Comparison of ENCODE assay signal across 8 cellular contexts in genomic region chr19:9791552-9792181, GRCh38. TPM values are rescaled to one million over a fixed set of nuclear protein-coding genes. Genes with fewer than 3 reads are reported as not detected.
DNase-seq lines count a peak whose midpoint lies in the region; ATAC-seq, FAIRE-seq and TF ChIP-seq lines count a peak whose summit lies in the region.

No MANE protein-coding gene starts in this region.

- H3K4me1 ChIP-seq in HepG2 (ENCODE audit: insufficient read depth, low read length): peaks cover 23% of the 10 kb centered on the region

- peak overlapping the region; percentile 87 for H3K27ac Mint-ChIP-seq in activated CD4-positive, alpha-beta memory T cell treated with anti-CD3 and anti-CD28 coated beads for 36 hours

- no TSS peak for BruUV-seq in HepG2 (replicated peaks; lab: Mats Ljungman, UMichigan)

- in situ Hi-C loops in HepG2 (cut with HindIII; ENCODE audit: extremely low pct_ligation_motif_present, low pct_unique_long_range_greater_than_20kb): loop anchor here (5.0 to 25.0 kb wide), 2 partner anchors 164 to 654 kb away; partner anchors contain the start of genes OR7G3 and ZNF317

- no peak overlapping the region for H2AFZ ChIP-seq in HepG2 (ENCODE audit: low read length)

- peak overlapping the region; percentile 43 for H3K27ac ChIP-seq in HepG2 (ENCODE audit: extremely low read length, insufficient read depth, low read length)

- ATAC-seq in HG03159 (IDR thresholded peaks at IDR 0.05; ENCODE audit: unreplicated experiment) (peak; percentile 46), HepG2 (peak; percentile 69), GM18870 (IDR thresholded peaks at IDR 0.05; ENCODE audit: unreplicated experiment) (no peak)

- H3K4me3 ChIP-seq in HepG2 (replicated peaks in 1 of 3; ENCODE audit: insufficient read depth in 1 of 3, low read depth in 2 of 3, low read length in 3 of 3): peak overlapping the region; percentile 60 to 78 (median 75); a peak in 5 of 6 replicates

- TF ChIP-seq EP300 in HepG2 (IDR thresholded peaks at IDR 0.05; ENCODE audit: low read depth in 2 of 2, low read length in 2 of 2) (no peak), HepG2 (CRISPR knock-in tag; IDR thresholded peaks at IDR 0.05; ENCODE audit: borderline replicate concordance) (no peak)

- no peaks in the 10 kb centered on the region for H3K27me3 ChIP-seq in HepG2 (ENCODE audit: control insufficient read depth in 1 of 2, insufficient read depth in 2 of 2, low read length in 2 of 2)

- no peaks in the 10 kb centered on the region for H3K36me3 ChIP-seq in HepG2 (replicated peaks in 1 of 2; ENCODE audit: control insufficient read depth in 1 of 2, insufficient read depth in 2 of 2, low read length in 2 of 2)

- WGBS in HepG2 (ENCODE audit: low lambda C conversion rate): 4% methylated on average over 48 of the region's 48 CpGs

- H4K20me1 ChIP-seq in HepG2 (ENCODE audit: insufficient read depth, low read length): no peaks in the 10 kb centered on the region

- H3K36me3 Mint-ChIP-seq in activated CD4-positive, alpha-beta memory T cell treated with anti-CD3 and anti-CD28 coated beads for 36 hours: no peaks in the 10 kb centered on the region

- no peaks in the 10 kb centered on the region for H3K9me3 ChIP-seq in HepG2 (ENCODE audit: low read length)

- FAIRE-seq in HepG2 (lab: Jason Lieb, UNC): no peak

- no peaks in the 10 kb centered on the region for H3K27me3 Mint-ChIP-seq in activated CD4-positive, alpha-beta memory T cell treated with anti-CD3 and anti-CD28 coated beads for 36 hours

- no peaks in the 10 kb centered on the region for H3K79me2 ChIP-seq in HepG2 (ENCODE audit: insufficient read depth, low read length)

- TF ChIP-seq RAD21 in HepG2 (CRISPR knock-in tag; IDR thresholded peaks at IDR 0.05): no peak

- POLR2A ChIA-PET in activated CD4-positive, alpha-beta memory T cell treated with anti-CD3 and anti-CD28 coated beads for 36 hours (lab: Charles Lee): no interaction called here
- POLR2A ChIA-PET in HepG2 (lab: Yijun Ruan, JAX): no interaction called here

- DNase-seq in Daoy (ENCODE audit: low read depth): peak; percentile 91
- DNase-seq in NCI-H748 (lab: John Stamatoyannopoulos, UW; ENCODE audit: unreplicated experiment): peak; percentile 95
- peak; percentile 95 for DNase-seq in activated CD4-positive, alpha-beta memory T cell treated with anti-CD3 and anti-CD28 coated beads for 36 hours
- peak; percentile 89 to 98 for DNase-seq in dermis microvascular lymphatic vessel endothelial cell (ENCODE audit: low read depth in 2 of 2)
- peak; percentile 76 for DNase-seq in HepG2 (ENCODE audit: low spot score)
- DNase-seq in stimulated activated CD4-positive, alpha-beta T cell treated with anti-CD3 and anti-CD28 coated beads, Interleukin-1b, Interleukin-23, amount 100 ng/mL, for 48 hours: peak; percentile 95

- peak overlapping the region; percentile 80 for H3K4me3 Mint-ChIP-seq in activated CD4-positive, alpha-beta memory T cell treated with anti-CD3 and anti-CD28 coated beads for 36 hours

- intact Hi-C loops in activated CD4-positive, alpha-beta memory T cell treated with anti-CD3 and anti-CD28 coated beads for 36 hours (cut with micrococcal nuclease): loop anchor here (1.0 to 10.0 kb wide), 7 partner anchors 23 to 482 kb away; partner anchors contain the start of genes FBXL12, ZNF266, ZNF559 and ZNF561
- intact Hi-C loops in HepG2 (cut with micrococcal nuclease; ENCODE audit: unreplicated experiment): loop anchor here (1.0 to 10.0 kb wide), 3 partner anchors 28 to 655 kb away; partner anchors contain the start of gene FBXL12

- peak overlapping the region; percentile 90 for H3K4me2 ChIP-seq in HepG2 (ENCODE audit: low read depth, low read length)

- no peak for TF ChIP-seq CTCF in HepG2 (CRISPR knock-in tag; IDR thresholded peaks at IDR 0.05)

- 0 out of 4 replicates have a peak, but pooled peaks of 1 of the 2 experiments have one; percentile 36 for TF ChIP-seq POLR2A in HepG2 (IDR thresholded peaks at IDR 0.05; ENCODE audit: insufficient read depth in 1 of 2, low read depth in 2 of 2, low read length in 2 of 2)

- peaks cover 18% of the 10 kb centered on the region for H3K4me1 Mint-ChIP-seq in activated CD4-positive, alpha-beta memory T cell treated with anti-CD3 and anti-CD28 coated beads for 36 hours (ENCODE audit: low read depth)

- H3K9ac ChIP-seq in HepG2 (ENCODE audit: insufficient read depth, low read depth, low read length): peak overlapping the region; percentile 46

- CTCF ChIA-PET in activated CD4-positive, alpha-beta memory T cell treated with anti-CD3 and anti-CD28 coated beads for 36 hours (lab: Charles Lee): no interaction called here
- CTCF ChIA-PET in HepG2 (lab: Yijun Ruan, JAX; ENCODE audit: low intra/inter-chr PET ratio, low total read pairs): interaction anchor here (1.1 kb wide), 1 partner anchor 166 kb away, joined by 5 read pairs; no protein-coding TSS in a partner anchor

- no peaks in the 10 kb centered on the region for H3K9me3 Mint-ChIP-seq in activated CD4-positive, alpha-beta memory T cell treated with anti-CD3 and anti-CD28 coated beads for 36 hours

RNA-seq across cellular contexts. Expression of gene ZNF846, which starts 23.1 kb away (rescaled TPM):
- total RNA-seq in Daoy (2014; rRNA removed; shearing (Covaris generic)): 1.5 and 2.1 TPM in 2 replicates
- 1 to 10 TPM; 3.9 to 4.9 TPM for total RNA-seq in activated CD4-positive, alpha-beta memory T cell treated with anti-CD3 and anti-CD28 coated beads for 36 hours
- total RNA-seq in dermis microvascular lymphatic vessel endothelial cell: 3.6 and 5.1 TPM in 2 replicates
- 3.7 and 5.4 TPM in 2 replicates for total RNA-seq in HepG2 (2016; rRNA removed; fragmentation: Illumina TruSeq; extraction: Trizol)
- total RNA-seq in HepG2 (2016; cell fraction: cytosol; rRNA removed; fragmentation: Illumina TruSeq; extraction: Trizol; ENCODE audit: low read depth): 1.6 and 2.6 TPM in 2 replicates
- 4.3 and 4.7 TPM in 2 replicates for total RNA-seq in HepG2 (2016; cell fraction: insoluble cytoplasmic fraction; rRNA removed; fragmentation: Illumina TruSeq; extraction: Trizol)
- total RNA-seq in HepG2 (2016; cell fraction: membrane; rRNA removed; fragmentation: Illumina TruSeq; extraction: Trizol): 2.1 and 3.0 TPM in 2 replicates
- total RNA-seq in HepG2 (2016; cell fraction: nucleus; rRNA removed; fragmentation: Illumina TruSeq; extraction: Trizol): 8.0 and 9.0 TPM in 2 replicates
- 4.7 and 4.8 TPM in 2 replicates for polyA plus RNA-seq in HepG2 (2011; rRNA removed)
- 1.6 and 2.3 TPM in 2 replicates for polyA plus RNA-seq in HepG2 (2011; cell fraction: cytosol; rRNA removed)
- polyA plus RNA-seq in HepG2 (2011; cell fraction: nucleus; rRNA removed): 5.1 and 8.8 TPM in 2 replicates
- polyA plus RNA-seq in HepG2 (2012): 3.5 and 3.9 TPM in 2 replicates
- 1.2 and 1.7 TPM in 2 replicates for polyA plus RNA-seq in HepG2 (2016; cell fraction: cytosol; fragmentation: Illumina TruSeq; extraction: Trizol; ENCODE audit: low read depth)
- polyA plus RNA-seq in HepG2 (2016; cell fraction: insoluble cytoplasmic fraction; fragmentation: Illumina TruSeq; extraction: Trizol; ENCODE audit: low read depth): 2.1 and 2.2 TPM in 2 replicates
- 1.3 and 1.4 TPM in 2 replicates for polyA plus RNA-seq in HepG2 (2016; cell fraction: membrane; fragmentation: Illumina TruSeq; extraction: Trizol; ENCODE audit: low read depth)
- 13.0 and 15.2 TPM in 2 replicates for polyA plus RNA-seq in HepG2 (2016; cell fraction: nucleus; fragmentation: Illumina TruSeq; extraction: Trizol; ENCODE audit: insufficient read depth, low read depth)
- 3.4 TPM in 1 of 2 replicates, not detected in the other for polyA minus RNA-seq in HepG2 (2011; rRNA and poly(A)+ RNA removed; ENCODE audit: low replicate concordance)
- 0.79 and 0.97 TPM in 2 replicates for polyA minus RNA-seq in HepG2 (2011; cell fraction: cytosol; rRNA and poly(A)+ RNA removed)
- polyA minus RNA-seq in HepG2 (2011; cell fraction: nucleus; rRNA and poly(A)+ RNA removed): 19.5 and 21.5 TPM in 2 replicates

RNA-seq across cellular contexts. Expression of gene FBXL12, which starts 27.2 kb away (rescaled TPM):
- 9.0 and 13.9 TPM in 2 replicates for total RNA-seq in Daoy (2014; rRNA removed; shearing (Covaris generic))
- 10 to 100 TPM; 20.7 to 22.0 TPM for total RNA-seq in activated CD4-positive, alpha-beta memory T cell treated with anti-CD3 and anti-CD28 coated beads for 36 hours
- total RNA-seq in dermis microvascular lymphatic vessel endothelial cell: 6.3 and 9.5 TPM in 2 replicates
- 19.0 and 20.4 TPM in 2 replicates for total RNA-seq in HepG2 (2016; rRNA removed; fragmentation: Illumina TruSeq; extraction: Trizol)
- 6.1 and 6.2 TPM in 2 replicates for total RNA-seq in HepG2 (2016; cell fraction: cytosol; rRNA removed; fragmentation: Illumina TruSeq; extraction: Trizol; ENCODE audit: low read depth)
- total RNA-seq in HepG2 (2016; cell fraction: insoluble cytoplasmic fraction; rRNA removed; fragmentation: Illumina TruSeq; extraction: Trizol): 15.4 and 21.7 TPM in 2 replicates
- total RNA-seq in HepG2 (2016; cell fraction: membrane; rRNA removed; fragmentation: Illumina TruSeq; extraction: Trizol): 9.7 and 12.3 TPM in 2 replicates
- total RNA-seq in HepG2 (2016; cell fraction: nucleus; rRNA removed; fragmentation: Illumina TruSeq; extraction: Trizol): 18.7 and 20.1 TPM in 2 replicates
- polyA plus RNA-seq in HepG2 (2011; rRNA removed): 23.1 and 30.1 TPM in 2 replicates
- 15.4 and 23.3 TPM in 2 replicates for polyA plus RNA-seq in HepG2 (2011; cell fraction: cytosol; rRNA removed)
- 56.0 and 59.0 TPM in 2 replicates for polyA plus RNA-seq in HepG2 (2011; cell fraction: nucleus; rRNA removed)
- 17.5 and 22.5 TPM in 2 replicates for polyA plus RNA-seq in HepG2 (2012)
- 2.6 and 3.8 TPM in 2 replicates for polyA plus RNA-seq in HepG2 (2016; cell fraction: cytosol; fragmentation: Illumina TruSeq; extraction: Trizol; ENCODE audit: low read depth)
- polyA plus RNA-seq in HepG2 (2016; cell fraction: insoluble cytoplasmic fraction; fragmentation: Illumina TruSeq; extraction: Trizol; ENCODE audit: low read depth): 21.5 and 27.0 TPM in 2 replicates
- 7.6 and 8.6 TPM in 2 replicates for polyA plus RNA-seq in HepG2 (2016; cell fraction: membrane; fragmentation: Illumina TruSeq; extraction: Trizol; ENCODE audit: low read depth)
- 35.6 and 40.1 TPM in 2 replicates for polyA plus RNA-seq in HepG2 (2016; cell fraction: nucleus; fragmentation: Illumina TruSeq; extraction: Trizol; ENCODE audit: insufficient read depth, low read depth)
- 9.7 and 38.5 TPM in 2 replicates for polyA minus RNA-seq in HepG2 (2011; rRNA and poly(A)+ RNA removed; ENCODE audit: low replicate concordance)
- 10.0 and 11.3 TPM in 2 replicates for polyA minus RNA-seq in HepG2 (2011; cell fraction: cytosol; rRNA and poly(A)+ RNA removed)
- polyA minus RNA-seq in HepG2 (2011; cell fraction: nucleus; rRNA and poly(A)+ RNA removed): 25.1 and 28.3 TPM in 2 replicates

RNA-seq across cellular contexts. Expression of gene UBL5, which starts 36.1 kb away (rescaled TPM):
- 467 and 704 TPM in 2 replicates for total RNA-seq in Daoy (2014; rRNA removed; shearing (Covaris generic))
- 100 to 1,000 TPM; 334 to 346 TPM for total RNA-seq in activated CD4-positive, alpha-beta memory T cell treated with anti-CD3 and anti-CD28 coated beads for 36 hours
- total RNA-seq in dermis microvascular lymphatic vessel endothelial cell: 158 and 223 TPM in 2 replicates
- 373 and 382 TPM in 2 replicates for total RNA-seq in HepG2 (2016; rRNA removed; fragmentation: Illumina TruSeq; extraction: Trizol)
- total RNA-seq in HepG2 (2016; cell fraction: cytosol; rRNA removed; fragmentation: Illumina TruSeq; extraction: Trizol; ENCODE audit: low read depth): 139 and 172 TPM in 2 replicates
- total RNA-seq in HepG2 (2016; cell fraction: insoluble cytoplasmic fraction; rRNA removed; fragmentation: Illumina TruSeq; extraction: Trizol): 375 and 403 TPM in 2 replicates
- total RNA-seq in HepG2 (2016; cell fraction: membrane; rRNA removed; fragmentation: Illumina TruSeq; extraction: Trizol): 186 and 246 TPM in 2 replicates
- total RNA-seq in HepG2 (2016; cell fraction: nucleus; rRNA removed; fragmentation: Illumina TruSeq; extraction: Trizol): 155 and 174 TPM in 2 replicates
- 427 and 487 TPM in 2 replicates for polyA plus RNA-seq in HepG2 (2011; rRNA removed)
- 507 and 557 TPM in 2 replicates for polyA plus RNA-seq in HepG2 (2011; cell fraction: cytosol; rRNA removed)
- polyA plus RNA-seq in HepG2 (2011; cell fraction: nucleus; rRNA removed): 178 and 205 TPM in 2 replicates
- polyA plus RNA-seq in HepG2 (2012): 308 and 326 TPM in 2 replicates
- polyA plus RNA-seq in HepG2 (2016; cell fraction: cytosol; fragmentation: Illumina TruSeq; extraction: Trizol; ENCODE audit: low read depth): 140 and 221 TPM in 2 replicates
- 360 and 409 TPM in 2 replicates for polyA plus RNA-seq in HepG2 (2016; cell fraction: insoluble cytoplasmic fraction; fragmentation: Illumina TruSeq; extraction: Trizol; ENCODE audit: low read depth)
- polyA plus RNA-seq in HepG2 (2016; cell fraction: membrane; fragmentation: Illumina TruSeq; extraction: Trizol; ENCODE audit: low read depth): 156 and 243 TPM in 2 replicates
- polyA plus RNA-seq in HepG2 (2016; cell fraction: nucleus; fragmentation: Illumina TruSeq; extraction: Trizol; ENCODE audit: insufficient read depth, low read depth): 294 and 307 TPM in 2 replicates
- polyA minus RNA-seq in HepG2 (2011; rRNA and poly(A)+ RNA removed; ENCODE audit: low replicate concordance): 47.1 and 96.5 TPM in 2 replicates
- 33.3 and 39.4 TPM in 2 replicates for polyA minus RNA-seq in HepG2 (2011; cell fraction: cytosol; rRNA and poly(A)+ RNA removed)
- polyA minus RNA-seq in HepG2 (2011; cell fraction: nucleus; rRNA and poly(A)+ RNA removed): 21.3 and 28.2 TPM in 2 replicates

RNA-seq across cellular contexts. Expression of gene PIN1, which starts 43.5 kb away (rescaled TPM):
- total RNA-seq in Daoy (2014; rRNA removed; shearing (Covaris generic)): 127 and 131 TPM in 2 replicates
- 10 to 100 TPM; 85.4 to 86.1 TPM for total RNA-seq in activated CD4-positive, alpha-beta memory T cell treated with anti-CD3 and anti-CD28 coated beads for 36 hours
- 89.9 and 91.3 TPM in 2 replicates for total RNA-seq in dermis microvascular lymphatic vessel endothelial cell
- 67.3 and 72.0 TPM in 2 replicates for total RNA-seq in HepG2 (2016; rRNA removed; fragmentation: Illumina TruSeq; extraction: Trizol)
- 25.2 and 25.3 TPM in 2 replicates for total RNA-seq in HepG2 (2016; cell fraction: cytosol; rRNA removed; fragmentation: Illumina TruSeq; extraction: Trizol; ENCODE audit: low read depth)
- total RNA-seq in HepG2 (2016; cell fraction: insoluble cytoplasmic fraction; rRNA removed; fragmentation: Illumina TruSeq; extraction: Trizol): 65.2 and 75.0 TPM in 2 replicates
- 37.0 and 38.0 TPM in 2 replicates for total RNA-seq in HepG2 (2016; cell fraction: membrane; rRNA removed; fragmentation: Illumina TruSeq; extraction: Trizol)
- total RNA-seq in HepG2 (2016; cell fraction: nucleus; rRNA removed; fragmentation: Illumina TruSeq; extraction: Trizol): 27.3 and 31.0 TPM in 2 replicates
- 31.9 and 43.2 TPM in 2 replicates for polyA plus RNA-seq in HepG2 (2011; rRNA removed)
- polyA plus RNA-seq in HepG2 (2011; cell fraction: cytosol; rRNA removed): 39.4 and 64.9 TPM in 2 replicates
- 44.7 and 53.7 TPM in 2 replicates for polyA plus RNA-seq in HepG2 (2011; cell fraction: nucleus; rRNA removed)
- 19.6 and 20.3 TPM in 2 replicates for polyA plus RNA-seq in HepG2 (2012)
- polyA plus RNA-seq in HepG2 (2016; cell fraction: cytosol; fragmentation: Illumina TruSeq; extraction: Trizol; ENCODE audit: low read depth): 20.1 and 20.5 TPM in 2 replicates
- polyA plus RNA-seq in HepG2 (2016; cell fraction: insoluble cytoplasmic fraction; fragmentation: Illumina TruSeq; extraction: Trizol; ENCODE audit: low read depth): 61.0 and 62.9 TPM in 2 replicates
- 30.3 TPM in 2 replicates for polyA plus RNA-seq in HepG2 (2016; cell fraction: membrane; fragmentation: Illumina TruSeq; extraction: Trizol; ENCODE audit: low read depth)
- polyA plus RNA-seq in HepG2 (2016; cell fraction: nucleus; fragmentation: Illumina TruSeq; extraction: Trizol; ENCODE audit: insufficient read depth, low read depth): 55.0 and 61.1 TPM in 2 replicates
- polyA minus RNA-seq in HepG2 (2011; rRNA and poly(A)+ RNA removed; ENCODE audit: low replicate concordance): 15.9 and 27.0 TPM in 2 replicates
- 10.9 and 16.1 TPM in 2 replicates for polyA minus RNA-seq in HepG2 (2011; cell fraction: cytosol; rRNA and poly(A)+ RNA removed)
- polyA minus RNA-seq in HepG2 (2011; cell fraction: nucleus; rRNA and poly(A)+ RNA removed): 6.3 and 7.9 TPM in 2 replicates
